Comparison of ENCODE assay signal across 21 cellular contexts in the genomic region with DNA sequence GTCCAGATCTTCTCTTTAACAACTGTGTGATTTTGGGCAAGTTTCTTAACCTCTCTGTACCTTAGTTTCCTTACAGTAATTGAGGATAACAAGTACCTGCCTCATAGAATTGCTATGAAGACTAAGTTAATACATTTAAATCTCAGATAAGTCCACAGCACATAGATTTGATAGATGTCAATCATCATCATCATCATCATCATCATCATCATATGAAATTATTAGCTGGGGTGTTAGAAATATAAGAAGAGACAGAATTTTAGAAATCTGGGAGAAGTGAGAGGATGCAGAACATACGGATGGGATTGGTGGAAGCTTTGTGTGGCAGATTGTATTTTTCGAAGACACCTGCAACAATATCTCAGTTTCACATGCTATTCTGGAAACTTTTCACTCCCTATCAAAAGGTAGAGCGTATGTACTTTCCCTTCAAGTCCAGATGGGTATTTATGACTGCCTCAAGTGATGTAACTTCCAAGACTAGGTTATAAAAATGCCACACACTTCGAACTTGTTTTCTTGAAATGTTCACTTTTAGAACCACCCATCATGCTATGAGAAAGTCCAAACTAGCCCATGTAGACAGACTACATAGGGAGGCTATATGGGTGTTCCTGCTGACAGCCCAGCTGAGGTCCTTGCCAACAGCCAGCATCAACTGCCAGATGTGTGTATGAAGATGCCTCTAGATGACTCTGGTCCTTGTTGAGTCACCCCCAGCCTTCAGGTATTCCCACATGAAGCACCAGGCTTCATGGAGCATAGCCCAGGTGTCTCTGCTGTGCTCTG. TPM values are rescaled to one million over a fixed set of nuclear protein-coding genes. Genes with fewer than 3 reads are reported as not detected.
DNase-seq lines count a peak whose midpoint lies in the region; ATAC-seq, FAIRE-seq and TF ChIP-seq lines count a peak whose summit lies in the region.
"Had no signal": no experiment of that assay in that cellular context is flagged by ENCODE, and none has a peak within 500 bp of the region (broad histone marks: within the 10 kb centered on the region; RNA-seq: fewer than 3 reads in every experiment).

No MANE protein-coding gene starts in this region.

- POLR2A ChIA-PET in activated CD4-positive, alpha-beta T cell treated with anti-CD3 and anti-CD28 coated beads for 36 hours (lab: Charles Lee), result no interaction called here
- POLR2A ChIA-PET in OCI-LY7 (lab: Charles Lee), result interaction anchor here (1.0 kb wide), 1 partner anchor 22 kb away, joined by 4 read pairs; no protein-coding TSS in a partner anchor

- peak overlapping the region; percentile 10 for H3K27ac Mint-ChIP-seq in activated CD4-positive, alpha-beta T cell treated with anti-CD3 and anti-CD28 coated beads for 36 hours
- no peak overlapping the region for H3K27ac Mint-ChIP-seq in natural killer cell treated with Interleukin-12 subunit alpha and Interleukin-12 subunit beta and Interleukin-15 and Interleukin-18, amount 100 ng/mL, for 72 hours
- H3K27ac Mint-ChIP-seq: H9 had no signal

- intact Hi-C loops in activated CD4-positive, alpha-beta T cell treated with anti-CD3 and anti-CD28 coated beads for 36 hours (cut with DNase I, micrococcal nuclease), result no loop called here
- intact Hi-C loops in OCI-LY7 (cut with micrococcal nuclease; ENCODE audit: unreplicated experiment), result no loop called here
- intact Hi-C loops in mammary epithelial cell (cut with micrococcal nuclease), result no loop called here

- no peaks in the 10 kb centered on the region for H3K9me3 ChIP-seq in OCI-LY7 (ENCODE audit: low read length)
- no peaks in the 10 kb centered on the region for H3K9me3 ChIP-seq in mammary epithelial cell (replicated peaks; ENCODE audit: insufficient read depth, low read length)
- H3K9me3 ChIP-seq: BE2C had no signal

- no peak overlapping the region for H3K4me3 Mint-ChIP-seq in activated CD4-positive, alpha-beta T cell treated with anti-CD3 and anti-CD28 coated beads for 36 hours
- H3K4me3 Mint-ChIP-seq in natural killer cell treated with Interleukin-12 subunit alpha and Interleukin-12 subunit beta and Interleukin-15 and Interleukin-18, amount 100 ng/mL, for 72 hours, result no peak overlapping the region
- H3K4me3 Mint-ChIP-seq: H9 had no signal

- in situ Hi-C loops in mammary epithelial cell (cut with MboI; ENCODE audit: low sequenced_read_pairs in 2 of 2), result no loop called here

- H3K4me2 ChIP-seq in OCI-LY7 (ENCODE audit: low read length) (peak overlapping the region; percentile 53), mammary epithelial cell (ENCODE audit: insufficient read depth, low read depth, low read length) (no peak overlapping the region)
- H3K4me2 ChIP-seq: KMS-11 had no signal

- H3K36me3 Mint-ChIP-seq in activated CD4-positive, alpha-beta T cell treated with anti-CD3 and anti-CD28 coated beads for 36 hours (ENCODE audit: low read depth), result no peaks in the 10 kb centered on the region
- no peaks in the 10 kb centered on the region for H3K36me3 Mint-ChIP-seq in natural killer cell treated with Interleukin-12 subunit alpha and Interleukin-12 subunit beta and Interleukin-15 and Interleukin-18, amount 100 ng/mL, for 72 hours

- BruUV-seq in OCI-LY7 (replicated peaks; lab: Mats Ljungman, UMichigan), result TSS peak; percentile 50
- no TSS peak for BruUV-seq in mammary epithelial cell (replicated peaks; lab: Mats Ljungman, UMichigan)

- CTCF ChIA-PET in activated CD4-positive, alpha-beta T cell treated with anti-CD3 and anti-CD28 coated beads for 36 hours (lab: Charles Lee), result interaction anchor here (1.0 kb wide), 1 partner anchor 32 kb away, joined by 4 read pairs; no protein-coding TSS in a partner anchor
- CTCF ChIA-PET in OCI-LY7 (lab: Charles Lee; ENCODE audit: unreplicated experiment), result no interaction called here
- CTCF ChIA-PET in mammary epithelial cell (lab: Charles Lee; ENCODE audit: low non-redundant PET), result no interaction called here

- H4K20me1 ChIP-seq in OCI-LY7 (ENCODE audit: insufficient read depth, low read length) (no peaks in the 10 kb centered on the region), mammary epithelial cell (ENCODE audit: insufficient read depth, low read length) (no peaks in the 10 kb centered on the region)

- H2AFZ ChIP-seq in OCI-LY7 (ENCODE audit: low read length) (peak overlapping the region; percentile 12; the same call in 1 of the 2 replicates), mammary epithelial cell (ENCODE audit: low read depth, low read length) (no peak overlapping the region)

- H3K9ac ChIP-seq in mammary epithelial cell (ENCODE audit: insufficient read depth, low read length), result no peak overlapping the region
- H3K9ac ChIP-seq: KMS-11 had no signal

- no peak for ATAC-seq in activated CD4-positive, alpha-beta T cell treated with anti-CD3 and anti-CD28 coated beads for 36 hours
- peak; percentile 44 for ATAC-seq in HG02642 (IDR thresholded peaks at IDR 0.05; ENCODE audit: poor library complexity, unreplicated experiment)
- no peak for ATAC-seq in natural killer cell treated with Interleukin-12 subunit alpha and Interleukin-12 subunit beta and Interleukin-15 and Interleukin-18, amount 100 ng/mL, for 72 hours
- ATAC-seq: Panc1, Right ventricle myocardium inferior had no signal

- 44% methylated on average over 4 of the region's 4 CpGs for WGBS in mammary epithelial cell (ENCODE audit: low coverage, missing lambda C conversion rate)

- H3K27me3 Mint-ChIP-seq in activated CD4-positive, alpha-beta T cell treated with anti-CD3 and anti-CD28 coated beads for 36 hours, result no peaks in the 10 kb centered on the region
- peaks cover 0 to 9% of the 10 kb centered on the region in 2 donors for H3K27me3 Mint-ChIP-seq in natural killer cell treated with Interleukin-12 subunit alpha and Interleukin-12 subunit beta and Interleukin-15 and Interleukin-18, amount 100 ng/mL, for 72 hours
- H3K27me3 Mint-ChIP-seq: CD4-positive, alpha-beta memory T cell had no signal

- no peaks in the 10 kb centered on the region for H3K27me3 ChIP-seq in mammary epithelial cell (ENCODE audit: insufficient read depth, low read length)
- H3K27me3 ChIP-seq: BE2C had no signal

- FAIRE-seq in GM12891 (lab: Jason Lieb, UNC), result peak; percentile 51
- FAIRE-seq: GM18507, GM19239 had no signal

- H3K9me3 Mint-ChIP-seq in activated CD4-positive, alpha-beta T cell treated with anti-CD3 and anti-CD28 coated beads for 36 hours (ENCODE audit: low read depth), result no peaks in the 10 kb centered on the region
- H3K9me3 Mint-ChIP-seq in natural killer cell treated with Interleukin-12 subunit alpha and Interleukin-12 subunit beta and Interleukin-15 and Interleukin-18, amount 100 ng/mL, for 72 hours, result no peaks in the 10 kb centered on the region
- H3K9me3 Mint-ChIP-seq: H9 had no signal

- no peaks in the 10 kb centered on the region for H3K9me2 ChIP-seq in OCI-LY7 (ENCODE audit: insufficient read depth, low read length)

- H3K4me1 ChIP-seq in OCI-LY7 (ENCODE audit: insufficient read depth, low read length, poor library complexity, severe bottlenecking) (peaks cover 29% of the 10 kb centered on the region), mammary epithelial cell (ENCODE audit: insufficient read depth, low read length) (no peaks in the 10 kb centered on the region)
- H3K4me1 ChIP-seq: BE2C had no signal

- dilution Hi-C loops in mammary epithelial cell (cut with HindIII; ENCODE audit: low sequenced_read_pairs), result no loop called here

- no peaks in the 10 kb centered on the region for H3K36me3 ChIP-seq in OCI-LY7 (ENCODE audit: insufficient read depth, low read length)
- H3K36me3 ChIP-seq in mammary epithelial cell (ENCODE audit: insufficient read depth, low read length), result no peaks in the 10 kb centered on the region
- H3K36me3 ChIP-seq: BE2C had no signal

- peak overlapping the region; percentile 14 for H3K4me3 ChIP-seq in OCI-LY7 (ENCODE audit: low read depth, low read length, poor library complexity, severe bottlenecking)
- H3K4me3 ChIP-seq in mammary epithelial cell (replicated peaks in 1 of 3; ENCODE audit: insufficient read depth in 1 of 3, low read depth in 2 of 3, low read length in 3 of 3), result no peak overlapping the region

- H3K4me1 Mint-ChIP-seq in activated CD4-positive, alpha-beta T cell treated with anti-CD3 and anti-CD28 coated beads for 36 hours, result peaks cover 29% of the 10 kb centered on the region
- peaks cover 6 to 9% of the 10 kb centered on the region in 2 donors for H3K4me1 Mint-ChIP-seq in natural killer cell treated with Interleukin-12 subunit alpha and Interleukin-12 subunit beta and Interleukin-15 and Interleukin-18, amount 100 ng/mL, for 72 hours (ENCODE audit: low read depth in 2 of 2)
- H3K4me1 Mint-ChIP-seq: H9 had no signal

- TF ChIP-seq CTCF in OCI-LY7 (conservative IDR thresholded peaks at IDR 0.05; ENCODE audit: low read length) (no peak), mammary epithelial cell (conservative IDR thresholded peaks at IDR 0.05 in 1 of 2, IDR thresholded peaks at IDR 0.05 in 1 of 2; ENCODE audit: extremely low read depth in 1 of 2, insufficient read depth in 1 of 2, low read depth in 1 of 2, low read length in 2 of 2) (no peak)

- H3K27ac ChIP-seq in OCI-LY7 (ENCODE audit: low read depth, low read length, poor library complexity, severe bottlenecking), result peak overlapping the region; percentile 82
- H3K27ac ChIP-seq in mammary epithelial cell (ENCODE audit: insufficient read depth, low read depth, low read length), result no peak overlapping the region
- H3K27ac ChIP-seq: KMS-11 had no signal

- DNase-seq in activated CD4-positive, alpha-beta T cell treated with anti-CD3 and anti-CD28 coated beads for 36 hours, result no peak
- no peak for DNase-seq in activated CD4-positive, alpha-beta T cell treated with anti-CD3 and anti-CD28 coated beads, Interleukin-2, amount 50 U/mL, for 4 hours
- DNase-seq in GM12891 (ENCODE audit: insufficient read length, low spot score), result no peak
- peak; percentile 64 for DNase-seq in OCI-LY7 (ENCODE audit: low spot score)
- DNase-seq in natural killer cell treated with Interleukin-12 subunit alpha and Interleukin-12 subunit beta and Interleukin-15 and Interleukin-18, amount 100 ng/mL, for 72 hours (ENCODE audit: low spot score), result no peak
- DNase-seq in iPS-NIHi7 (ENCODE audit: extremely low spot score), result no peak
- no peak for DNase-seq in mammary epithelial cell
- DNase-seq: 8988T; BE2C; Calu3; CD4-positive, alpha-beta memory T cell; H9; NCI-H226; NCI-H526 treated with DMSO at 0.1 percent for 48 hours had no signal

- TF ChIP-seq POLR2A in GM12891 (IDR thresholded peaks at IDR 0.05; ENCODE audit: low read depth, low read length), result no peak

- H3K79me2 ChIP-seq in OCI-LY7 (ENCODE audit: insufficient read depth, low read depth, low read length) (no peaks in the 10 kb centered on the region), mammary epithelial cell (ENCODE audit: insufficient read depth, low read length) (no peaks in the 10 kb centered on the region)

RNA-seq across cellular contexts. Expression of a gene that starts 20.6 kb away (rescaled TPM):
- total RNA-seq in activated CD4-positive, alpha-beta T cell treated with anti-CD3 and anti-CD28 coated beads for 36 hours, result 10 to 100 TPM; 40.9 to 47.8 TPM
- 54.5 TPM for polyA plus RNA-seq in GM12891 (2012; ENCODE audit: low read depth, missing spikeins)
- total RNA-seq in OCI-LY7 (2014; rRNA removed; shearing (Covaris generic)), result 51.4 and 54.0 TPM in 2 replicates
- 101 and 103 TPM in 2 replicates for total RNA-seq in OCI-LY7 (2022)
- 10 to 100 TPM; 33.2 to 50.7 TPM for total RNA-seq in natural killer cell treated with Interleukin-12 subunit alpha and Interleukin-12 subunit beta and Interleukin-15 and Interleukin-18, amount 100 ng/mL, for 72 hours
- 10 to 100 TPM in 1 of 2 donors, 1 to 10 TPM in 1; 8.8 to 39.1 TPM for total RNA-seq in mammary epithelial cell
- polyA plus RNA-seq in mammary epithelial cell, result 40.2 TPM
- polyA minus RNA-seq in mammary epithelial cell, result 9.8 TPM

RNA-seq across cellular contexts. Expression of a gene that starts 33.5 kb away (rescaled TPM):
- total RNA-seq in activated CD4-positive, alpha-beta T cell treated with anti-CD3 and anti-CD28 coated beads for 36 hours, result 10 to 100 TPM; 50.6 to 58.1 TPM
- polyA plus RNA-seq in GM12891 (2012; ENCODE audit: low read depth, missing spikeins), result 25.1 TPM
- total RNA-seq in OCI-LY7 (2014; rRNA removed; shearing (Covaris generic)), result 50.8 and 56.1 TPM in 2 replicates
- total RNA-seq in OCI-LY7 (2022) (57.5 and 66.4 TPM in 2 replicates), mammary epithelial cell (10 to 100 TPM; 60.2 to 75.0 TPM)
- 10 to 100 TPM; 61.7 to 65.3 TPM for total RNA-seq in natural killer cell treated with Interleukin-12 subunit alpha and Interleukin-12 subunit beta and Interleukin-15 and Interleukin-18, amount 100 ng/mL, for 72 hours
- 16.7 TPM for polyA plus RNA-seq in mammary epithelial cell
- polyA minus RNA-seq in mammary epithelial cell, result 34.9 TPM

RNA-seq across cellular contexts. Expression of a gene that starts 33.7 kb away (rescaled TPM):
- 10 to 100 TPM; 11.6 to 12.2 TPM for total RNA-seq in activated CD4-positive, alpha-beta T cell treated with anti-CD3 and anti-CD28 coated beads for 36 hours
- 9.0 TPM for polyA plus RNA-seq in GM12891 (2012; ENCODE audit: low read depth, missing spikeins)
- total RNA-seq in OCI-LY7 (2014; rRNA removed; shearing (Covaris generic)), result 1.2 and 2.0 TPM in 2 replicates
- total RNA-seq in OCI-LY7 (2022) (6.7 and 7.9 TPM in 2 replicates), mammary epithelial cell (1 to 10 TPM; 1.3 to 3.1 TPM)
- total RNA-seq in natural killer cell treated with Interleukin-12 subunit alpha and Interleukin-12 subunit beta and Interleukin-15 and Interleukin-18, amount 100 ng/mL, for 72 hours, result 10 to 100 TPM in 1 of 2 donors, 1 to 10 TPM in 1; 5.3 to 10.9 TPM
- polyA plus RNA-seq in mammary epithelial cell, result 0.78 TPM
- not detected for polyA minus RNA-seq in mammary epithelial cell

RNA-seq across cellular contexts. Expression of a gene that starts 44.9 kb away (rescaled TPM):
- under 1 TPM in 1 of 2 experiments, not detected in 1; 0.39 TPM for total RNA-seq in activated CD4-positive, alpha-beta T cell treated with anti-CD3 and anti-CD28 coated beads for 36 hours
- polyA plus RNA-seq in GM12891 (2012; ENCODE audit: low read depth, missing spikeins), result 0.50 TPM
- not detected in 2 replicates for total RNA-seq in OCI-LY7 (2014; rRNA removed; shearing (Covaris generic))
- total RNA-seq in OCI-LY7 (2022) (not detected in 2 replicates), mammary epithelial cell (not detected)
- not detected for total RNA-seq in natural killer cell treated with Interleukin-12 subunit alpha and Interleukin-12 subunit beta and Interleukin-15 and Interleukin-18, amount 100 ng/mL, for 72 hours
- not detected for polyA plus RNA-seq in mammary epithelial cell
- polyA minus RNA-seq in mammary epithelial cell, result not detected
- total RNA-seq: Calu3; CD4-positive, alpha-beta memory T cell; H9; MCF 10A had no signal
- polyA plus RNA-seq: CD4-positive, alpha-beta memory T cell had no signal
